31 cellular contexts compared by ENCODE assay signal in the genomic region with DNA sequence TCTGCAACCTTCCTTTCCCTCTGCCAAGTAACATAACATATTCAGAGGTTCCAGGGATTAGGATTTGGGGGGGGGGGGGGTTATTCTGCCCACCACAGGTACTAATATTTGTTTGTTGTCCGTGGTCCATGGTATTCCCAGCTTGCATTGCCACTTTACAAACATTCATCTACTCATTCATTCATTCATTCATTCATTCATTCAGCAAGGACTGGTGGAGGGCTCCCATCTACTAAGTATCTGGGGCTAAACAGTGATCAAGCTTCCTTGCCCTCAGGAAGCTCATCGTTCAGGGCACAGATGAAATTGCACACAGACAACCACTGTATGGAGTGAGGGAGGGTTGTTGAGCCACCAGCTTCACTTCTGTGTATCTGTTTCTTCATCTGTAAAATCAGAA.
"Had no signal": no experiment of that assay in that cellular context is flagged by ENCODE, and none has a peak within 500 bp of the region (broad histone marks: within the 10 kb centered on the region; RNA-seq: fewer than 3 reads in every experiment).

No MANE protein-coding gene starts in this region.

- H3K4me3 ChIP-seq: ovary, psoas muscle, skin epidermis, smooth muscle cell, spleen, stomach, thoracic aorta, thyroid gland, tibial nerve, upper lobe of left lung, vagina had no signal

- H3K36me3 ChIP-seq: neutrophil, ovary, spleen, stomach, thoracic aorta, thyroid gland, tibial nerve, upper lobe of left lung, vagina had no signal

- H3K4me3 Mint-ChIP-seq: naive B cell; naive thymus-derived CD8-positive, alpha-beta T cell; natural killer cell treated with Interleukin-12 subunit alpha and Interleukin-12 subunit beta and Interleukin-15 and Interleukin-18, amount 100 ng/mL, for 72 hours; nephron progenitor cell; neural crest cell; stimulated activated naive B cell treated with anti-CD40 and anti-IgM and Interleukin-4, amounts not matched to agents 10 μg/mL and 1 μg/mL and 100 μg/mL, for 72 hours; stimulated activated naive CD8-positive, alpha-beta T cell treated with anti-CD3 and anti-CD28 coated beads, Interleukin-15, Interleukin-2, amounts not matched to agents 100 ng/mL and 50 ng/mL, for 24 hours had no signal

- H3K4me1 Mint-ChIP-seq: naive B cell had no signal

- H3K27ac ChIP-seq: neutrophil, ovary, parathyroid adenoma, psoas muscle, skin epidermis, spleen, stomach, thoracic aorta, thyroid gland, tibial nerve, upper lobe of left lung, vagina had no signal

- H3K9me3 Mint-ChIP-seq: naive B cell; naive thymus-derived CD8-positive, alpha-beta T cell; natural killer cell treated with Interleukin-12 subunit alpha and Interleukin-12 subunit beta and Interleukin-15 and Interleukin-18, amount 100 ng/mL, for 72 hours; nephron progenitor cell; neural crest cell; stimulated activated naive CD8-positive, alpha-beta T cell treated with anti-CD3 and anti-CD28 coated beads, Interleukin-15, Interleukin-2, amounts not matched to agents 100 ng/mL and 50 ng/mL, for 24 hours had no signal

- H3K4me1 ChIP-seq: psoas muscle, stomach, thyroid gland, tibial nerve had no signal

- DNase-seq: naive B cell; naive thymus-derived CD8-positive, alpha-beta T cell; nephron progenitor cell; ovary; posterior cingulate gyrus; psoas muscle; right cardiac atrium; spleen; stimulated activated CD4-positive, alpha-beta T cell treated with anti-CD3 and anti-CD28 coated beads, Interleukin-12 subunit alpha, Interleukin-12 subunit beta, amount 100 ng/mL, for 4 hours; stimulated activated CD4-positive, alpha-beta T cell treated with anti-CD3 and anti-CD28 coated beads, Interleukin-1b, Interleukin-23, amount 100 ng/mL, for 48 hours; stimulated activated CD4-positive, alpha-beta T cell treated with anti-CD3 and anti-CD28 coated beads, Interleukin-4, amount 100 ng/mL, for 1 hour; stimulated activated CD4-positive, alpha-beta T cell treated with anti-CD3 and anti-CD28 coated beads, Interleukin-4, amount 100 ng/mL, for 4 hours; stimulated activated CD8-positive, alpha-beta memory T cell treated with anti-CD3 and anti-CD28 coated beads, Interleukin-4, amount 100 ng/mL, for 48 hours; stimulated activated naive B cell treated with anti-CD40 and anti-IgM and Interleukin-4, amounts not matched to agents 10 μg/mL and 1 μg/mL and 100 μg/mL, for 72 hours; stimulated activated naive CD4-positive, alpha-beta T cell treated with Interleukin-2 at 50 U/mL for 16 hours; stomach; thyroid gland; trophoblast cell; upper lobe of left lung had no signal

- H3K27ac Mint-ChIP-seq: naive B cell; naive thymus-derived CD8-positive, alpha-beta T cell; natural killer cell treated with Interleukin-12 subunit alpha and Interleukin-12 subunit beta and Interleukin-15 and Interleukin-18, amount 100 ng/mL, for 72 hours; nephron progenitor cell; progenitor cell of endocrine pancreas; stimulated activated naive B cell treated with anti-CD40 and anti-IgM and Interleukin-4, amounts not matched to agents 10 μg/mL and 1 μg/mL and 100 μg/mL, for 72 hours; stimulated activated naive CD8-positive, alpha-beta T cell treated with anti-CD3 and anti-CD28 coated beads, Interleukin-15, Interleukin-2, amounts not matched to agents 100 ng/mL and 50 ng/mL, for 24 hours had no signal

- H3K36me3 Mint-ChIP-seq: naive B cell; naive thymus-derived CD8-positive, alpha-beta T cell; natural killer cell treated with Interleukin-12 subunit alpha and Interleukin-12 subunit beta and Interleukin-15 and Interleukin-18, amount 100 ng/mL, for 72 hours; stimulated activated naive B cell treated with anti-CD40 and anti-IgM and Interleukin-4, amounts not matched to agents 10 μg/mL and 1 μg/mL and 100 μg/mL, for 72 hours had no signal

- ATAC-seq: naive thymus-derived CD8-positive, alpha-beta T cell; natural killer cell treated with Interleukin-12 subunit alpha and Interleukin-12 subunit beta and Interleukin-15 and Interleukin-18, amount 100 ng/mL, for 72 hours; psoas muscle; right cardiac atrium; sciatic nerve; stimulated activated naive B cell treated with anti-CD40 and anti-IgM and Interleukin-4, amounts not matched to agents 10 μg/mL and 1 μg/mL and 100 μg/mL, for 72 hours had no signal

- H3K9me3 ChIP-seq: neutrophil, ovary, psoas muscle, spleen, stomach, thoracic aorta, thyroid gland, tibial nerve, upper lobe of left lung, vagina had no signal
